In genomic region chr3:114539525-114539924, GRCh38 we compare ENCODE assay signal across 30 cellular contexts.
"Had no signal": no experiment of that assay in that cellular context is flagged by ENCODE, and none has a peak within 500 bp of the region (broad histone marks: within the 10 kb centered on the region; RNA-seq: fewer than 3 reads in every experiment).

No MANE protein-coding gene starts in this region.

- H3K27ac Mint-ChIP-seq: activated CD4-positive, alpha-beta memory T cell treated with anti-CD3 and anti-CD28 coated beads for 36 hours; activated naive CD8-positive, alpha-beta T cell treated with anti-CD3 and anti-CD28 coated beads for 36 hours had no signal

- ATAC-seq: K562, PC-3, SK-N-SH treated with all-trans-retinoic acid at 6 μM for 48 hours had no signal

- H3K4me1 ChIP-seq: Peyer's patch had no signal

- DNase-seq: activated CD4-positive, alpha-beta memory T cell treated with anti-CD3 and anti-CD28 coated beads for 36 hours; activated CD4-positive, alpha-beta T cell treated with anti-CD3 and anti-CD28 coated beads for 4 hours; activated CD4-positive, alpha-beta T cell treated with anti-CD3 and anti-CD28 coated beads, Interleukin-2, amount 50 U/mL, for 1 hour; activated CD4-positive, CD25-positive, alpha-beta regulatory T cell treated with anti-CD3 and anti-CD28 coated beads, Interleukin-2, amount 50 U/mL, for 72 hours; activated CD8-positive, alpha-beta memory T cell treated with anti-CD3 and anti-CD28 coated beads, Interleukin-2, amount 50 U/mL, for 4 hours; activated effector memory CD4-positive, alpha-beta T cell treated with anti-CD3 and anti-CD28 coated beads, Interleukin-2, amount 50 U/mL, for 16 hours; activated naive CD4-positive, alpha-beta T cell; activated naive CD4-positive, alpha-beta T cell treated with anti-CD3 and anti-CD28 coated beads, Interleukin-2, amount 50 U/mL, for 16 hours; activated naive CD8-positive, alpha-beta T cell treated with anti-CD3 and anti-CD28 coated beads for 36 hours; activated T-cell treated with anti-CD3 and anti-CD28 coated beads, Interleukin-2, amount 50 U/mL, for 48 hours; amniotic stem cell; aorta; NCI-H1092 treated with DMSO at 0.1 percent for 48 hours; NCI-H1417; NCI-H146; NCI-H187; NCI-H2107; NCI-H2171; NCI-H510A; NCI-H526; PC-3; Peyer's patch; RPMI8226; SIG-M5; SW 1271; T-helper 1 cell; T-helper 2 cell; T-helper 9 cell had no signal

- H3K4me3 ChIP-seq: K562, Peyer's patch had no signal

- H3K27me3 Mint-ChIP-seq: activated CD4-positive, alpha-beta memory T cell treated with anti-CD3 and anti-CD28 coated beads for 36 hours; activated naive CD8-positive, alpha-beta T cell treated with anti-CD3 and anti-CD28 coated beads for 36 hours had no signal

- FAIRE-seq: K562 had no signal

- H3K27ac ChIP-seq: Peyer's patch had no signal

- H3K9me3 ChIP-seq: Peyer's patch had no signal

- H3K36me3 ChIP-seq: Peyer's patch had no signal

- H3K4me3 Mint-ChIP-seq: activated CD4-positive, alpha-beta memory T cell treated with anti-CD3 and anti-CD28 coated beads for 36 hours; activated naive CD8-positive, alpha-beta T cell treated with anti-CD3 and anti-CD28 coated beads for 36 hours had no signal

- H3K27me3 ChIP-seq: Peyer's patch had no signal
